ENCODE assay signal across 8 cellular contexts in genomic region chr1:51519048-51519856, GRCh38. TPM values are rescaled to one million over a fixed set of nuclear protein-coding genes. Genes with fewer than 3 reads are reported as not detected.
A peak's percentile ranks its signal among the peaks of the same experiment; 100 is the strongest.
DNase-seq lines count a peak whose midpoint lies in the region; FAIRE-seq and TF ChIP-seq lines count a peak whose summit lies in the region.

Gene EPS15 (minus strand): TSS chr1:51519266. CDS start chr1:51519231, 35 bp downstream.

- DNase-seq in EH (ENCODE audit: low read depth) (peak; percentile 84), GM23248 (peak; percentile 92), LoVo (ENCODE audit: low spot score) (peak; percentile 82), SK-N-SH (peak; percentile 96), frontal cortex (ENCODE audit: low spot score in 2 of 2) (peak; percentile 90 to 94), neuronal stem cell (ENCODE audit: low spot score) (peak; percentile 73)
- DNase-seq in activated naive CD4-positive, alpha-beta T cell treated with anti-CD3 and anti-CD28 coated beads, Interleukin-2, amount 10 ng/mL, durations not matched to agents 7 days and 5 days: peak; percentile 91

- peaks cover 48% of the 10 kb centered on the region for H3K4me1 Mint-ChIP-seq in activated naive CD4-positive, alpha-beta T cell treated with anti-CD3 and anti-CD28 coated beads, Interleukin-2, amount 10 ng/mL, durations not matched to agents 7 days and 5 days

- no peaks in the 10 kb centered on the region for H3K9me3 Mint-ChIP-seq in activated naive CD4-positive, alpha-beta T cell treated with anti-CD3 and anti-CD28 coated beads, Interleukin-2, amount 10 ng/mL, durations not matched to agents 7 days and 5 days

- no peak within 1 kb of the TSS for H4K91ac ChIP-seq in neuronal stem cell (ENCODE audit: low read depth, low read length, poor library complexity)

- H3K36me3 ChIP-seq in GM23248 (ENCODE audit: low read depth) (no peaks in the 10 kb centered on the region), SK-N-SH (replicated peaks in 1 of 2; ENCODE audit: control insufficient read depth in 1 of 2, insufficient read depth in 2 of 2, low read length in 1 of 2) (no peaks in the 10 kb centered on the region), neuronal stem cell (replicated peaks in 1 of 2; ENCODE audit: control insufficient read depth in 2 of 2, insufficient read depth in 2 of 2, low read length in 2 of 2) (no peaks in the 10 kb centered on the region), subcutaneous abdominal adipose tissue (ENCODE audit: control insufficient read depth in 5 of 5, insufficient read depth in 5 of 5, low read length in 5 of 5) (no peaks in the 10 kb centered on the region)

- no peak for TF ChIP-seq EP300 in SK-N-SH (IDR thresholded peaks at IDR 0.05; ENCODE audit: borderline replicate concordance in 1 of 2, low read depth in 1 of 2, low read length in 1 of 2)

- H3K18ac ChIP-seq in neuronal stem cell (ENCODE audit: low read length): peak within 1 kb of the TSS; percentile 98

- in situ Hi-C loops in GM23248 (cut with MboI): no loop called here

- no peaks in the 10 kb centered on the region for H3K9me2 ChIP-seq in GM23248 (ENCODE audit: insufficient read depth)
- H3K9me2 ChIP-seq in SK-N-SH: no peaks in the 10 kb centered on the region

- no peak for TF ChIP-seq CTCF in SK-N-SH (IDR thresholded peaks at IDR 0.05)

- peaks cover 8% of the 10 kb centered on the region for H3K36me3 Mint-ChIP-seq in activated naive CD4-positive, alpha-beta T cell treated with anti-CD3 and anti-CD28 coated beads, Interleukin-2, amount 10 ng/mL, durations not matched to agents 7 days and 5 days

- H3K4me1 ChIP-seq in GM23248 (ENCODE audit: insufficient read depth): peaks cover 44% of the 10 kb centered on the region
- peaks cover 10 to 19% of the 10 kb centered on the region in 2 experiments; a peak in 3 of 4 replicates for H3K4me1 ChIP-seq in SK-N-SH (ENCODE audit: control insufficient read depth in 1 of 2, insufficient read depth in 2 of 2, low read depth in 1 of 2, low read length in 1 of 2)
- peaks cover 5 to 6% of the 10 kb centered on the region in 2 donors for H3K4me1 ChIP-seq in neuronal stem cell (ENCODE audit: control insufficient read depth in 2 of 2, insufficient read depth in 1 of 2, low read depth in 1 of 2, low read length in 2 of 2)
- peaks cover 0 to 42% (median 41%) of the 10 kb centered on the region in 5 donors for H3K4me1 ChIP-seq in subcutaneous abdominal adipose tissue (ENCODE audit: control insufficient read depth in 5 of 5, insufficient read depth in 5 of 5, low read length in 5 of 5)

- H2AK5ac ChIP-seq in neuronal stem cell (ENCODE audit: low read depth, low read length): peak within 1 kb of the TSS; percentile 37

- H3K27ac ChIP-seq in GM23248 (peak within 1 kb of the TSS; percentile 56), SK-N-SH (ENCODE audit: low read depth in 2 of 2, low read length in 1 of 2) (peak within 1 kb of the TSS; percentile 69 to 81), neuronal stem cell (replicated peaks; ENCODE audit: low read length) (peak within 1 kb of the TSS; percentile 91), subcutaneous abdominal adipose tissue (ENCODE audit: low read depth, low read length) (peak within 1 kb of the TSS; percentile 87)

- H3K14ac ChIP-seq in neuronal stem cell (ENCODE audit: low read length): peak within 1 kb of the TSS; percentile 89

- H3K27me3 ChIP-seq in GM23248 (replicated peaks; ENCODE audit: insufficient read depth): no peaks in the 10 kb centered on the region
- H3K27me3 ChIP-seq in SK-N-SH (ENCODE audit: insufficient read depth): no peaks in the 10 kb centered on the region
- no peaks in the 10 kb centered on the region for H3K27me3 ChIP-seq in neuronal stem cell (ENCODE audit: control insufficient read depth in 3 of 3, insufficient read depth in 3 of 3, low read depth in 1 of 3, low read length in 3 of 3)
- no peaks in the 10 kb centered on the region for H3K27me3 ChIP-seq in subcutaneous abdominal adipose tissue (ENCODE audit: control insufficient read depth in 5 of 5, insufficient read depth in 4 of 5, low read length in 5 of 5)

- H4K8ac ChIP-seq in neuronal stem cell (ENCODE audit: low read depth, low read length): no peak within 1 kb of the TSS

- H2BK15ac ChIP-seq in neuronal stem cell (ENCODE audit: low read length): no peak within 1 kb of the TSS

- H4K20me1 ChIP-seq in GM23248 (ENCODE audit: insufficient read depth) (no peaks in the 10 kb centered on the region; the same call in 1 of the 2 replicates), SK-N-SH (ENCODE audit: insufficient read depth) (peaks cover 31% of the 10 kb centered on the region)

- H3K79me1 ChIP-seq in neuronal stem cell (ENCODE audit: low read depth, low read length): peaks cover 8% of the 10 kb centered on the region

- peak within 1 kb of the TSS; percentile 87 for H3K23ac ChIP-seq in neuronal stem cell (ENCODE audit: low read depth, low read length, poor library complexity)

- peak within 1 kb of the TSS; percentile 86 for H3K4me3 ChIP-seq in GM23248
- peak within 1 kb of the TSS; percentile 81 to 92 for H3K4me3 ChIP-seq in SK-N-SH (ENCODE audit: low read depth in 2 of 2, low read length in 1 of 2)
- H3K4me3 ChIP-seq in neuronal stem cell (ENCODE audit: low read length in 2 of 2): peak within 1 kb of the TSS; percentile 87 to 99
- peak within 1 kb of the TSS; percentile 92 to 97 (median 94) for H3K4me3 ChIP-seq in subcutaneous abdominal adipose tissue (ENCODE audit: low read depth in 1 of 5, low read length in 5 of 5)

- H3K4me2 ChIP-seq in GM23248 (ENCODE audit: unreplicated experiment) (peak within 1 kb of the TSS; percentile 96), SK-N-SH (peak within 1 kb of the TSS; percentile 95), neuronal stem cell (ENCODE audit: insufficient read depth, low read length, poor library complexity, severe bottlenecking) (peak within 1 kb of the TSS; percentile 94)

- WGBS in GM23248 (ENCODE audit: low coverage in 1 of 2, low lambda C conversion rate in 2 of 2, missing lambda C conversion rate in 2 of 2), 2 experiments: 1 to 2% methylated on average over 15 to 55 of the region's 56 CpGs
- 3% methylated on average over 13 of the region's 56 CpGs for WGBS in SK-N-SH (ENCODE audit: low lambda C conversion rate)
- WGBS in neuronal stem cell (ENCODE audit: extremely low coverage in 2 of 2, insufficient read length in 2 of 2, insufficient replicate concordance in 1 of 2), 2 donors: no CpG with 5 or more reads among the region's 56 CpGs

- peak within 1 kb of the TSS; percentile 82 for H2BK5ac ChIP-seq in neuronal stem cell (ENCODE audit: low read length)

- no peak within 1 kb of the TSS for H2BK120ac ChIP-seq in neuronal stem cell (ENCODE audit: low read depth, low read length)

- H3K9me3 ChIP-seq in GM23248 (ENCODE audit: low read depth): no peaks in the 10 kb centered on the region
- H3K9me3 ChIP-seq in SK-N-SH: no peaks in the 10 kb centered on the region
- H3K9me3 ChIP-seq in neuronal stem cell (replicated peaks in 1 of 2; ENCODE audit: control insufficient read depth in 2 of 2, insufficient read depth in 1 of 2, low read depth in 1 of 2, low read length in 2 of 2): no peaks in the 10 kb centered on the region
- no peaks in the 10 kb centered on the region for H3K9me3 ChIP-seq in subcutaneous abdominal adipose tissue (ENCODE audit: control insufficient read depth in 5 of 5, low read length in 5 of 5)

- H3K9ac ChIP-seq in GM23248: peak within 1 kb of the TSS; percentile 82
- H3K9ac ChIP-seq in SK-N-SH: peak within 1 kb of the TSS; percentile 85
- peak within 1 kb of the TSS; percentile 97 for H3K9ac ChIP-seq in neuronal stem cell (ENCODE audit: low read depth, low read length, poor library complexity)
- H3K9ac ChIP-seq in subcutaneous abdominal adipose tissue (ENCODE audit: low read length in 5 of 5): peak within 1 kb of the TSS; percentile 91 to 97 (median 95)

- peak within 1 kb of the TSS; percentile 82 for H3K27ac Mint-ChIP-seq in activated naive CD4-positive, alpha-beta T cell treated with anti-CD3 and anti-CD28 coated beads, Interleukin-2, amount 10 ng/mL, durations not matched to agents 7 days and 5 days

- peak within 1 kb of the TSS; percentile 81 for H3K4me3 Mint-ChIP-seq in activated naive CD4-positive, alpha-beta T cell treated with anti-CD3 and anti-CD28 coated beads, Interleukin-2, amount 10 ng/mL, durations not matched to agents 7 days and 5 days

- POLR2A ChIA-PET in SK-N-SH (lab: Yijun Ruan, JAX): no interaction called here

- H3K79me2 ChIP-seq in GM23248 (ENCODE audit: insufficient read depth): peaks cover 44% of the 10 kb centered on the region
- peaks cover 44% of the 10 kb centered on the region for H3K79me2 ChIP-seq in SK-N-SH (ENCODE audit: insufficient read depth)

- peak within 1 kb of the TSS; percentile 53 for H3K4ac ChIP-seq in neuronal stem cell (ENCODE audit: low read length)

- CTCF ChIA-PET in SK-N-SH (lab: Yijun Ruan, JAX): interaction anchor here (0.5 to 1.6 kb wide), 4 partner anchors 49 to 1100 kb away, joined by 3 to 4 read pairs (median 3); no protein-coding TSS in a partner anchor
- CTCF ChIA-PET in activated naive CD4-positive, alpha-beta T cell treated with anti-CD3 and anti-CD28 coated beads, Interleukin-2, amount 10 ng/mL, durations not matched to agents 7 days and 5 days (lab: Charles Lee): interaction anchor here (1.2 to 2.7 kb wide), 2 partner anchors 15 to 21 kb away, joined by 3 to 6 read pairs; no protein-coding TSS in a partner anchor

- no peak for FAIRE-seq in frontal cortex (lab: Jason Lieb, UNC)

- no peak for TF ChIP-seq RAD21 in SK-N-SH (IDR thresholded peaks at IDR 0.05; ENCODE audit: low read length)

- H3F3A ChIP-seq in GM23248 (ENCODE audit: insufficient read depth) (peaks cover 37% of the 10 kb centered on the region), SK-N-SH (replicated peaks; ENCODE audit: insufficient read depth) (peaks cover 9% of the 10 kb centered on the region)

- H2AFZ ChIP-seq in GM23248 (peak within 1 kb of the TSS; percentile 75), SK-N-SH (ENCODE audit: low read depth) (peak within 1 kb of the TSS; percentile 39), neuronal stem cell (ENCODE audit: low read length) (peak within 1 kb of the TSS; percentile 98)

- peak within 1 kb of the TSS; percentile 58 for H2BK12ac ChIP-seq in neuronal stem cell (ENCODE audit: low read length)

- H3K27me3 Mint-ChIP-seq in activated naive CD4-positive, alpha-beta T cell treated with anti-CD3 and anti-CD28 coated beads, Interleukin-2, amount 10 ng/mL, durations not matched to agents 7 days and 5 days: no peaks in the 10 kb centered on the region

TF ChIP-seq in SK-N-SH, 30 proteins besides CTCF, POLR2A, EP300 and RAD21 (continues in another document):
- 0 out of 2 replicates have a peak, but pooled peaks have one; percentile 12 for TF ChIP-seq RXRA (IDR thresholded peaks at IDR 0.05; ENCODE audit: borderline replicate concordance, low read depth)

RNA-seq across cellular contexts. Expression of gene EPS15, which starts in this region (rescaled TPM):
- total RNA-seq in GM23248 (2014; rRNA removed; shearing (Covaris generic)): 41.1 and 41.6 TPM in 2 replicates
- 25.9 and 26.9 TPM in 2 replicates for polyA plus RNA-seq in GM23248 (2016; fragmentation: Nextera tagmentation; extraction: Ambion mirVana)
- 17.0 and 23.1 TPM in 2 replicates for polyA plus RNA-seq in SK-N-SH (2012; rRNA removed)
- 25.7 and 29.7 TPM in 2 replicates for polyA plus RNA-seq in SK-N-SH (2012; cell fraction: cytosol; rRNA removed)
- 14.2 and 41.4 TPM in 2 replicates for polyA plus RNA-seq in SK-N-SH (2012; cell fraction: nucleus; rRNA removed)
- total RNA-seq in frontal cortex: 224 TPM
- polyA plus RNA-seq in neuronal stem cell (2013, experiment 1 of 2): 38.4 TPM
- polyA plus RNA-seq in neuronal stem cell (2013, experiment 2 of 2): 40.8 TPM

Comparison
In these comparisons a context has a peak if more than half of its experiments do, and no peak if none do; other contexts are left out.
1. Peak in every context shown above with its lines: DNase-seq, H3K4me3 ChIP-seq and H3K27ac ChIP-seq.
2. H2AFZ ChIP-seq: peak in every context shown above with its lines; median percentile 98 in neuronal stem cell; 75 in GM23248; 39 in SK-N-SH.